Comparison of ENCODE assay signal across 29 cellular contexts in genomic region chr2:129078548-129078947, GRCh38.
"Had no signal": no experiment of that assay in that cellular context is flagged by ENCODE, and none has a peak within 500 bp of the region (broad histone marks: within the 10 kb centered on the region; RNA-seq: fewer than 3 reads in every experiment).

No MANE protein-coding gene starts in this region.

- H3K4me1 ChIP-seq: ascending aorta had no signal

- H3K4me3 ChIP-seq: ascending aorta, body of pancreas, cardiac muscle cell had no signal

- H3K36me3 ChIP-seq: ascending aorta, cardiac muscle cell had no signal

- H3K27ac ChIP-seq: ascending aorta, body of pancreas, cardiac muscle cell, KMS-11 had no signal

- H3K36me3 Mint-ChIP-seq: activated CD8-positive, alpha-beta memory T cell treated with anti-CD3 and anti-CD28 coated beads, Interleukin-2, amount 10 ng/mL, durations not matched to agents 7 days and 5 days; activated naive CD4-positive, alpha-beta T cell treated with anti-CD3 and anti-CD28 coated beads, Interleukin-2, amount 50 U/mL, for 72 hours had no signal

- H3K9me3 ChIP-seq: ascending aorta, body of pancreas had no signal

- H3K9me3 Mint-ChIP-seq: activated B cell treated with CpG ODN at 0.5 μM for 24 hours; activated CD4-positive, alpha-beta T cell treated with anti-CD3 and anti-CD28 coated beads, Interleukin-2, amount 10 ng/mL, durations not matched to agents 24 days and 14 days; activated naive CD4-positive, alpha-beta T cell treated with anti-CD3 and anti-CD28 coated beads, Interleukin-2, amount 50 U/mL, for 72 hours; activated naive CD8-positive, alpha-beta T cell treated with anti-CD3 and anti-CD28 coated beads, Interleukin-2, amount 50 U/mL, for 24 hours; activated T-cell treated with anti-CD3 and anti-CD28 coated beads, Interleukin-2, amount 50 U/mL, for 4 hours had no signal

- FAIRE-seq: RCC 7860 had no signal

- H3K27ac Mint-ChIP-seq: activated B cell treated with CpG ODN at 0.5 μM for 24 hours; activated CD4-positive, alpha-beta T cell treated with anti-CD3 and anti-CD28 coated beads, Interleukin-2, amount 10 ng/mL, durations not matched to agents 24 days and 14 days; activated CD8-positive, alpha-beta memory T cell treated with anti-CD3 and anti-CD28 coated beads, Interleukin-2, amount 10 ng/mL, durations not matched to agents 7 days and 5 days; activated naive CD4-positive, alpha-beta T cell treated with anti-CD3 and anti-CD28 coated beads, Interleukin-2, amount 50 U/mL, for 72 hours; activated naive CD8-positive, alpha-beta T cell treated with anti-CD3 and anti-CD28 coated beads, Interleukin-2, amount 50 U/mL, for 24 hours; T-helper 17 cell had no signal

- H3K4me2 ChIP-seq: KMS-11 had no signal

- H3K9ac ChIP-seq: KMS-11 had no signal

- H3K27me3 ChIP-seq: ascending aorta, body of pancreas, cardiac muscle cell had no signal

- ATAC-seq: activated CD8-positive, alpha-beta memory T cell treated with anti-CD3 and anti-CD28 coated beads, Interleukin-2, amount 10 ng/mL, durations not matched to agents 7 days and 5 days; activated naive CD4-positive, alpha-beta T cell treated with anti-CD3 and anti-CD28 coated beads, Interleukin-2, amount 50 U/mL, for 72 hours; activated naive CD8-positive, alpha-beta T cell treated with anti-CD3 and anti-CD28 coated beads, Interleukin-2, amount 50 U/mL, for 24 hours; activated T-cell treated with anti-CD3 and anti-CD28 coated beads, Interleukin-2, amount 50 U/mL, for 4 hours; body of pancreas; PC-3; T-helper 17 cell had no signal

- DNase-seq: activated B cell treated with CpG ODN at 0.5 μM for 24 hours; activated CD4-positive, alpha-beta T cell treated with anti-CD3 and anti-CD28 coated beads for 1 hour; activated CD4-positive, alpha-beta T cell treated with anti-CD3 and anti-CD28 coated beads, Interleukin-2, amount 50 U/mL, for 48 hours; activated CD8-positive, alpha-beta memory T cell treated with anti-CD3 and anti-CD28 coated beads, Interleukin-2, amount 10 ng/mL, durations not matched to agents 7 days and 5 days; activated effector memory CD4-positive, alpha-beta T cell treated with anti-CD3 and anti-CD28 coated beads, Interleukin-2, amount 50 U/mL, for 16 hours; activated naive CD4-positive, alpha-beta T cell treated with Interleukin-2 at 50 U/mL for 16 hours; activated naive CD8-positive, alpha-beta T cell treated with anti-CD3 and anti-CD28 coated beads, Interleukin-2, amount 50 U/mL, for 24 hours; activated T-cell treated with anti-CD3 and anti-CD28 coated beads, Interleukin-2, amount 50 U/mL, for 4 hours; amniotic stem cell; body of pancreas; NCI-H1092; NCI-H1417; NCI-H1930; NCI-H2107; NCI-H2171 treated with DMSO at 0.1 percent for 48 hours; NCI-H226; NCI-H510A; NCI-H69; NK-92 treated with Interleukin-12 subunit alpha and Interleukin-12 subunit beta, amount 100 ng/mL, for 24 hours; PC-3; SIG-M5; T-helper 17 cell; T-helper 9 cell had no signal

- H3K27me3 Mint-ChIP-seq: activated B cell treated with CpG ODN at 0.5 μM for 24 hours; activated CD8-positive, alpha-beta memory T cell treated with anti-CD3 and anti-CD28 coated beads, Interleukin-2, amount 10 ng/mL, durations not matched to agents 7 days and 5 days; T-helper 17 cell had no signal

- H3K4me3 Mint-ChIP-seq: activated B cell treated with CpG ODN at 0.5 μM for 24 hours; activated CD4-positive, alpha-beta T cell treated with anti-CD3 and anti-CD28 coated beads, Interleukin-2, amount 10 ng/mL, durations not matched to agents 24 days and 14 days; activated CD8-positive, alpha-beta memory T cell treated with anti-CD3 and anti-CD28 coated beads, Interleukin-2, amount 10 ng/mL, durations not matched to agents 7 days and 5 days; activated naive CD8-positive, alpha-beta T cell treated with anti-CD3 and anti-CD28 coated beads, Interleukin-2, amount 50 U/mL, for 24 hours; activated T-cell treated with anti-CD3 and anti-CD28 coated beads, Interleukin-2, amount 50 U/mL, for 4 hours; T-helper 17 cell had no signal

- H3K4me1 Mint-ChIP-seq: activated B cell treated with CpG ODN at 0.5 μM for 24 hours; activated CD4-positive, alpha-beta T cell treated with anti-CD3 and anti-CD28 coated beads, Interleukin-2, amount 10 ng/mL, durations not matched to agents 24 days and 14 days; activated CD8-positive, alpha-beta memory T cell treated with anti-CD3 and anti-CD28 coated beads, Interleukin-2, amount 10 ng/mL, durations not matched to agents 7 days and 5 days; activated naive CD8-positive, alpha-beta T cell treated with anti-CD3 and anti-CD28 coated beads, Interleukin-2, amount 50 U/mL, for 24 hours; T-helper 17 cell had no signal
